In the genomic region with DNA sequence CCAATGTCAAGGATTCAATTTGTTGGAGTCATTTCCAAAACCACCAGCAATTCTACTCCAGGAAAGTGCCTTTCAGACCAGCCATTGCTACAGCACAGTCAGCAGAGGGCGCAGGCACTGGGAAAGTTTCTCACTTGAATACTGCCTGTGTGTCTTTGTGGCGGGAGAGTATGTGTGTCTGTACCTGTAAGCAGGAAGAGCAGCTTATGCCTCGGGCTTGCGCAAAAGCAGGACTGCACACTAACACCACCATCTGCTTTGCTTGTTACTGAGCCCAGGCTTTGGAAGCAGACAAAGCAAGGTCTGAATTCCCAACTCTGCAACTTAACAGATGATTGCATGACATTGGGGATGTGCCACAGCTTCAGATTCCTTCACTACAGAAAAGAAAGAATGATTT, we compare ENCODE assay signal across 8 cellular contexts. TPM values are rescaled to one million over a fixed set of nuclear protein-coding genes. Genes with fewer than 3 reads are reported as not detected.
DNase-seq lines count a peak whose midpoint lies in the region; ATAC-seq and TF ChIP-seq lines count a peak whose summit lies in the region.

No MANE protein-coding gene starts in this region.

- H3K27me3 ChIP-seq in lung (ENCODE audit: control insufficient read depth, insufficient read depth): no peaks in the 10 kb centered on the region

- no peaks in the 10 kb centered on the region for H3K36me3 ChIP-seq in lung (ENCODE audit: control insufficient read depth in 2 of 2, insufficient read depth in 2 of 2, low read length in 2 of 2)

- H3K9me3 ChIP-seq in lung (ENCODE audit: control insufficient read depth in 2 of 2, insufficient read depth in 1 of 2, low read length in 1 of 2): no peaks in the 10 kb centered on the region

- CTCF ChIA-PET in AG04449 (lab: Yijun Ruan, JAX): interaction anchor here (0.6 to 6.1 kb wide), 33 partner anchors 9 to 246 kb away, joined by 3 to 121 read pairs (median 5); a partner anchor contains a TSS

- H3K4me1 ChIP-seq in lung (ENCODE audit: control insufficient read depth in 2 of 2, insufficient read depth in 2 of 2, low read length in 2 of 2): peaks cover 0 to 3% of the 10 kb centered on the region in 2 donors

- H3K4me3 ChIP-seq in AG04449 (ENCODE audit: low read depth, low read length): no peak overlapping the region
- no peak overlapping the region for H3K4me3 ChIP-seq in lung

- peak; percentile 49 for ATAC-seq in GM18520 (IDR thresholded peaks at IDR 0.05; ENCODE audit: unreplicated experiment)
- peak; percentile 67 for ATAC-seq in HG03521 (IDR thresholded peaks at IDR 0.05; ENCODE audit: unreplicated experiment)
- ATAC-seq in lung (ENCODE audit: insufficient read depth, low FRiP score): peak; percentile 72

- no peak overlapping the region for H3K27ac ChIP-seq in lung (ENCODE audit: low read depth in 1 of 2, low read length in 1 of 2)

- POLR2A ChIA-PET in AG04449 (lab: Yijun Ruan, JAX): no interaction called here

- DNase-seq in AG04449 (ENCODE audit: low read depth, low spot score) (no peak), NCI-H524 treated with DMSO at 0.1 percent for 48 hours (lab: John Stamatoyannopoulos, UW) (peak; percentile 72), dermis microvascular lymphatic vessel endothelial cell (ENCODE audit: low read depth in 2 of 2) (peak; percentile 52 to 81), lung (ENCODE audit: low spot score) (peak; percentile 75)
- peak; percentile 78 for DNase-seq in activated CD4-positive, alpha-beta T cell treated with anti-CD3 and anti-CD28 coated beads for 48 hours
- DNase-seq in stimulated activated CD8-positive, alpha-beta memory T cell treated with anti-CD3 and anti-CD28 coated beads, Interleukin-15, amount 100 ng/mL, for 24 hours (ENCODE audit: low read depth): peak; percentile 28

- TF ChIP-seq CTCF in AG04449 (IDR thresholded peaks at IDR 0.05; ENCODE audit: insufficient read depth, low read length, missing control alignments) (peak; percentile 91), lung (IDR thresholded peaks at IDR 0.05; ENCODE audit: control extremely low read depth, extremely low read depth) (peak; percentile 71)

- WGBS in lung, 2 donors: 2 to 3% methylated on average over 4 of the region's 4 CpGs

RNA-seq across cellular contexts. Expression of a gene that starts 7.0 kb away (rescaled TPM):
- not detected in 2 replicates for total RNA-seq in dermis microvascular lymphatic vessel endothelial cell
- 100 to 1,000 TPM in 1 of 2 donors, 10 to 100 TPM in 1; 14.6 to 189 TPM for total RNA-seq in lung
- polyA plus RNA-seq in lung: 100 to 1,000 TPM in 1 of 2 donors, 10 to 100 TPM in 1; 67.9 to 124 TPM

RNA-seq across cellular contexts. Expression of a gene that starts 22.3 kb away (rescaled TPM):
- not detected in 2 replicates for total RNA-seq in dermis microvascular lymphatic vessel endothelial cell
- total RNA-seq in lung: 1 to 10 TPM in 1 of 2 donors, under 1 TPM in 1; 0.57 to 7.4 TPM
- 1 to 10 TPM in 1 of 2 donors, under 1 TPM in 1; 0.63 to 1.9 TPM for polyA plus RNA-seq in lung

RNA-seq across cellular contexts. Expression of a gene that starts 27.5 kb away (rescaled TPM):
- total RNA-seq in dermis microvascular lymphatic vessel endothelial cell: under 0.01 TPM in 1 of 2 replicates, not detected in the other
- total RNA-seq in lung: 10 to 100 TPM in 1 of 2 donors, 1 to 10 TPM in 1; 3.6 to 16.2 TPM
- 1 to 10 TPM; 3.4 to 5.3 TPM for polyA plus RNA-seq in lung

Comparison
In these comparisons a context has a peak if more than half of its experiments do, and no peak if none do; other contexts are left out.
1. RNA of a gene that starts 7.0 kb away (total RNA-seq): 14.6 to 189 TPM in lung; not detected in dermis microvascular lymphatic vessel endothelial cell; every median in the first group is over 10 times any median in the second.
2. Peak in every context shown above with its lines, with median percentiles within 50 percentile points of each other: ATAC-seq.